Comparison of ENCODE assay signal across 1 cellular context in genomic region chr11:19240420-19241259, GRCh38.
TF ChIP-seq lines count a peak whose summit lies in the region.

A gene with protein sequence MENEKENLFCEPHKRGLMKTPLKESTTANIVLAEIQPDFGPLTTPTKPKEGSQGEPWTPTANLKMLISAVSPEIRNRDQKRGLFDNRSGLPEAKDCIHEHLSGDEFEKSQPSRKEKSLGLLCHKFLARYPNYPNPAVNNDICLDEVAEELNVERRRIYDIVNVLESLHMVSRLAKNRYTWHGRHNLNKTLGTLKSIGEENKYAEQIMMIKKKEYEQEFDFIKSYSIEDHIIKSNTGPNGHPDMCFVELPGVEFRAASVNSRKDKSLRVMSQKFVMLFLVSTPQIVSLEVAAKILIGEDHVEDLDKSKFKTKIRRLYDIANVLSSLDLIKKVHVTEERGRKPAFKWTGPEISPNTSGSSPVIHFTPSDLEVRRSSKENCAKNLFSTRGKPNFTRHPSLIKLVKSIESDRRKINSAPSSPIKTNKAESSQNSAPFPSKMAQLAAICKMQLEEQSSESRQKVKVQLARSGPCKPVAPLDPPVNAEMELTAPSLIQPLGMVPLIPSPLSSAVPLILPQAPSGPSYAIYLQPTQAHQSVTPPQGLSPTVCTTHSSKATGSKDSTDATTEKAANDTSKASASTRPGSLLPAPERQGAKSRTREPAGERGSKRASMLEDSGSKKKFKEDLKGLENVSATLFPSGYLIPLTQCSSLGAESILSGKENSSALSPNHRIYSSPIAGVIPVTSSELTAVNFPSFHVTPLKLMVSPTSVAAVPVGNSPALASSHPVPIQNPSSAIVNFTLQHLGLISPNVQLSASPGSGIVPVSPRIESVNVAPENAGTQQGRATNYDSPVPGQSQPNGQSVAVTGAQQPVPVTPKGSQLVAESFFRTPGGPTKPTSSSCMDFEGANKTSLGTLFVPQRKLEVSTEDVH (minus strand): TSS chr11:19240945. CDS start chr11:19240121, 824 bp downstream.

TF ChIP-seq in K562, 482 proteins besides CTCF, POLR2A, EP300 and RAD21 (continued from another document and continues in another):
- TF ChIP-seq CLOCK (CRISPR knock-in tag; IDR thresholded peaks at IDR 0.05; ENCODE audit: borderline replicate concordance) (no peak), ZNF318 (IDR thresholded peaks at IDR 0.05; ENCODE audit: borderline replicate concordance in 1 of 2, low read depth in 1 of 2) (0 out of 4 replicates have a peak, but pooled peaks of 1 of the 2 experiments have one; percentile 16), CSDE1 (IDR thresholded peaks at IDR 0.05) (peak in 1 of 2 experiments; percentile 63; a peak in 1 of 4 replicates), NRF1 (conservative IDR thresholded peaks at IDR 0.05 in 1 of 2, IDR thresholded peaks at IDR 0.05 in 1 of 2) (peak; percentile 85 to 87), E2F4 (CRISPR knock-in tag; IDR thresholded peaks at IDR 0.05; ENCODE audit: low read depth) (peak; percentile 91), GABPA (tag; conservative IDR thresholded peaks at IDR 0.05; ENCODE audit: low read depth) (peak; percentile 81), AFF1 (IDR thresholded peaks at IDR 0.05; ENCODE audit: low read depth in 1 of 2, partially characterized antibody in 2 of 2) (peak in 1 of 2 experiments; percentile 41), ZNF445 (CRISPR knock-in tag; IDR thresholded peaks at IDR 0.05; ENCODE audit: low read depth) (no peak), JUND (IDR thresholded peaks at IDR 0.05; ENCODE audit: borderline replicate concordance, low read depth, low read length) (peak; percentile 39; the same call in 1 of the 2 replicates), JUND (tag; IDR thresholded peaks at IDR 0.05; ENCODE audit: borderline replicate concordance, low read depth, low read length) (no peak; the same call in 2 of the 3 replicates), ZFP91 (CRISPR knock-in tag; IDR thresholded peaks at IDR 0.05) (0 out of 2 replicates have a peak, but pooled peaks have one; percentile 54), ZNF780A (CRISPR knock-in tag; IDR thresholded peaks at IDR 0.05) (no peak), NFYB (IDR thresholded peaks at IDR 0.05; ENCODE audit: extremely low read depth, insufficient read length) (peak; percentile 44), THRAP3 (IDR thresholded peaks at IDR 0.05; ENCODE audit: borderline replicate concordance) (no peak)
- TF ChIP-seq, protein P1, sequence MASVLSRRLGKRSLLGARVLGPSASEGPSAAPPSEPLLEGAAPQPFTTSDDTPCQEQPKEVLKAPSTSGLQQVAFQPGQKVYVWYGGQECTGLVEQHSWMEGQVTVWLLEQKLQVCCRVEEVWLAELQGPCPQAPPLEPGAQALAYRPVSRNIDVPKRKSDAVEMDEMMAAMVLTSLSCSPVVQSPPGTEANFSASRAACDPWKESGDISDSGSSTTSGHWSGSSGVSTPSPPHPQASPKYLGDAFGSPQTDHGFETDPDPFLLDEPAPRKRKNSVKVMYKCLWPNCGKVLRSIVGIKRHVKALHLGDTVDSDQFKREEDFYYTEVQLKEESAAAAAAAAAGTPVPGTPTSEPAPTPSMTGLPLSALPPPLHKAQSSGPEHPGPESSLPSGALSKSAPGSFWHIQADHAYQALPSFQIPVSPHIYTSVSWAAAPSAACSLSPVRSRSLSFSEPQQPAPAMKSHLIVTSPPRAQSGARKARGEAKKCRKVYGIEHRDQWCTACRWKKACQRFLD (CRISPR knock-in tag; IDR thresholded peaks at IDR 0.05): peak; percentile 79; the same call in 1 of the 2 replicates
- TF ChIP-seq, protein P2, sequence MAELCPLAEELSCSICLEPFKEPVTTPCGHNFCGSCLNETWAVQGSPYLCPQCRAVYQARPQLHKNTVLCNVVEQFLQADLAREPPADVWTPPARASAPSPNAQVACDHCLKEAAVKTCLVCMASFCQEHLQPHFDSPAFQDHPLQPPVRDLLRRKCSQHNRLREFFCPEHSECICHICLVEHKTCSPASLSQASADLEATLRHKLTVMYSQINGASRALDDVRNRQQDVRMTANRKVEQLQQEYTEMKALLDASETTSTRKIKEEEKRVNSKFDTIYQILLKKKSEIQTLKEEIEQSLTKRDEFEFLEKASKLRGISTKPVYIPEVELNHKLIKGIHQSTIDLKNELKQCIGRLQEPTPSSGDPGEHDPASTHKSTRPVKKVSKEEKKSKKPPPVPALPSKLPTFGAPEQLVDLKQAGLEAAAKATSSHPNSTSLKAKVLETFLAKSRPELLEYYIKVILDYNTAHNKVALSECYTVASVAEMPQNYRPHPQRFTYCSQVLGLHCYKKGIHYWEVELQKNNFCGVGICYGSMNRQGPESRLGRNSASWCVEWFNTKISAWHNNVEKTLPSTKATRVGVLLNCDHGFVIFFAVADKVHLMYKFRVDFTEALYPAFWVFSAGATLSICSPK (IDR thresholded peaks at IDR 0.05; ENCODE audit: borderline replicate concordance): no peak
- TF ChIP-seq, protein P3, sequence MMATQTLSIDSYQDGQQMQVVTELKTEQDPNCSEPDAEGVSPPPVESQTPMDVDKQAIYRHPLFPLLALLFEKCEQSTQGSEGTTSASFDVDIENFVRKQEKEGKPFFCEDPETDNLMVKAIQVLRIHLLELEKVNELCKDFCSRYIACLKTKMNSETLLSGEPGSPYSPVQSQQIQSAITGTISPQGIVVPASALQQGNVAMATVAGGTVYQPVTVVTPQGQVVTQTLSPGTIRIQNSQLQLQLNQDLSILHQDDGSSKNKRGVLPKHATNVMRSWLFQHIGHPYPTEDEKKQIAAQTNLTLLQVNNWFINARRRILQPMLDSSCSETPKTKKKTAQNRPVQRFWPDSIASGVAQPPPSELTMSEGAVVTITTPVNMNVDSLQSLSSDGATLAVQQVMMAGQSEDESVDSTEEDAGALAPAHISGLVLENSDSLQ (IDR thresholded peaks at IDR 0.05): peak; percentile 72
